Comparison of ENCODE assay signal across 7 cellular contexts in the genomic region with DNA sequence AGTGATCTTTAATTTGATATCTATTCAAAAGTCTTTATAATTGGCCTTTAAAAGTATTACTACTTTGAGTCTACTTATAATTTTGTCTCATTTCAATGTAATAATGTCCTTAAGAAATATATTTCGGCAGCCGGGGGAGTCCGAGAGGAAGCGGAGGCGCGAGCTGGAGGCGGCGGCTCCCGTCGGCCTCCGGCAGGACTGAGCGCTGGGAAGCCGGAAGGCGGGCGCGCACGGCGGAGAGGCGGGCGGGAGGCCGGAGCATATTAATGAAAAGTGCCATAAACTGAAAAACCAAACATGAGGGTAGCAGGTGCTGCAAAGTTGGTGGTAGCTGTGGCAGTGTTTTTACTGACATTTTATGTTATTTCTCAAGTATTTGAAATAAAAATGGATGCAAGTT.
DNase-seq lines count a peak whose midpoint lies in the region; ATAC-seq, FAIRE-seq and TF ChIP-seq lines count a peak whose summit lies in the region.
"Not testable (repeated sequence)": the region's sequence is repeated elsewhere in the genome, so short reads cannot be mapped to it uniquely, and the experiment has no call there.

No MANE protein-coding gene starts in this region.

- in situ Hi-C loops in ACHN (cut with HindIII; ENCODE audit: low pct_ligation_motif_present, low pct_unique_long_range_greater_than_20kb, low sequenced_read_pairs); GM12878 (cut with MboI): not testable (repeated sequence)

- FAIRE-seq in GM18507 (lab: Jason Lieb, UNC) (peak; percentile 83), GM12878 (lab: Jason Lieb, UNC) (peak; percentile 76)

- not testable (repeated sequence) for H3F3A ChIP-seq in OCI-LY1 (ENCODE audit: insufficient read depth, low read length)

- not testable (repeated sequence) for BruUV-seq in GM12878 (replicated peaks; lab: Mats Ljungman, UMichigan)

- H3K27ac ChIP-seq in OCI-LY1 (ENCODE audit: low read depth, low read length, poor library complexity, severe bottlenecking); GM12878 (ENCODE audit: control insufficient read depth, insufficient read depth): not testable (repeated sequence)

- RAD21 ChIA-PET in GM12878 (lab: Charles Lee; ENCODE audit: unreplicated experiment), result not testable (repeated sequence)

- peak; percentile 0 for DNase-seq in ACHN
- peak; percentile 1 for DNase-seq in ELR (ENCODE audit: low read depth)
- not testable (repeated sequence) for DNase-seq in GM18507 (ENCODE audit: extremely low spot score, insufficient read length, low read depth); GM12878 (ENCODE audit: low read depth, low spot score)
- DNase-seq in left kidney (ENCODE audit: low read depth, low spot score), result peak; percentile 0

- ATAC-seq in HG03045 (IDR thresholded peaks at IDR 0.05; ENCODE audit: unreplicated experiment) (peak; percentile 50), GM12878 (0 out of 3 replicates have a peak, but pooled peaks have one; percentile 38)

- H2AFZ ChIP-seq in OCI-LY1 (ENCODE audit: low read length); GM12878 (ENCODE audit: control insufficient read depth, low read depth, low read length): not testable (repeated sequence)

- H3K9ac ChIP-seq in OCI-LY1 (ENCODE audit: low read length); GM12878 (ENCODE audit: control insufficient read depth, insufficient read depth, low read length): not testable (repeated sequence)

- not testable (repeated sequence) for H3K79me2 ChIP-seq in OCI-LY1 (ENCODE audit: insufficient read depth, low read length); GM12878 (ENCODE audit: control insufficient read depth, insufficient read depth, low read length)

- H3K9me3 ChIP-seq in OCI-LY1 (ENCODE audit: low read length); GM12878 (replicated peaks; ENCODE audit: control insufficient read depth, insufficient read depth, low read length): not testable (repeated sequence)

- not testable (repeated sequence) for TF ChIP-seq RAD21 in GM12878 (IDR thresholded peaks at IDR 0.05; ENCODE audit: insufficient read depth, low read depth, low read length)

- H3K27me3 ChIP-seq in OCI-LY1 (ENCODE audit: insufficient read depth, low read length); GM12878 (replicated peaks in 1 of 2; ENCODE audit: control insufficient read depth in 2 of 2, insufficient read depth in 2 of 2, low read length in 1 of 2): not testable (repeated sequence)

- TF ChIP-seq POLR2A in GM12878 (IDR thresholded peaks at IDR 0.05; ENCODE audit: low read depth, low read length), result not testable (repeated sequence)

- H3K36me3 ChIP-seq in OCI-LY1 (ENCODE audit: insufficient read depth, low read length); GM12878 (ENCODE audit: control insufficient read depth in 2 of 2, insufficient read depth in 2 of 2, low read length in 1 of 2): not testable (repeated sequence)

- SMC1A ChIA-PET in GM12878 (lab: Charles Lee; ENCODE audit: uncharacterized antibody, unreplicated experiment), result not testable (repeated sequence)

- intact Hi-C loops in GM12878 (cut with micrococcal nuclease; ENCODE audit: unreplicated experiment), result not testable (repeated sequence)

- WGBS in GM12878 (ENCODE audit: insufficient coverage, insufficient replicate concordance, low lambda C conversion rate, missing lambda C conversion rate), result 91% methylated on average over 21 of the region's 21 CpGs

- not testable (repeated sequence) for H3K4me2 ChIP-seq in OCI-LY1 (ENCODE audit: low read length); GM12878 (ENCODE audit: control insufficient read depth, insufficient read depth)

- POLR2A ChIA-PET in GM12878 (lab: Charles Lee), result not testable (repeated sequence)

- not testable (repeated sequence) for H3K9me2 ChIP-seq in OCI-LY1 (ENCODE audit: low read depth, low read length)

- H4K20me1 ChIP-seq in OCI-LY1 (ENCODE audit: insufficient read depth, low read length); GM12878 (ENCODE audit: control insufficient read depth, insufficient read depth): not testable (repeated sequence)

- not testable (repeated sequence) for H3K4me1 ChIP-seq in OCI-LY1 (ENCODE audit: insufficient read depth, low read length, severe bottlenecking); GM12878 (ENCODE audit: control insufficient read depth, insufficient read depth, low read length)

- not testable (repeated sequence) for TF ChIP-seq CTCF in OCI-LY1 (IDR thresholded peaks at IDR 0.05; ENCODE audit: low read length); GM12878 (IDR thresholded peaks at IDR 0.05 in 2 of 3, conservative IDR thresholded peaks at IDR 0.05 in 1 of 3; ENCODE audit: control insufficient read depth in 2 of 3, extremely low read depth in 1 of 3, insufficient read depth in 1 of 3, low read depth in 3 of 3, low read length in 3 of 3)

- CTCF ChIA-PET in GM12878 (lab: Yijun Ruan, JAX), result not testable (repeated sequence)

- not testable (repeated sequence) for TF ChIP-seq EP300 in GM12878 (IDR thresholded peaks at IDR 0.05; ENCODE audit: borderline replicate concordance in 1 of 2, control insufficient read depth in 1 of 2, low read depth in 2 of 2, low read length in 2 of 2)

- H3K4me3 ChIP-seq in OCI-LY1 (ENCODE audit: low read depth, low read length, poor library complexity, severe bottlenecking), result peak overlapping the region; percentile 36
- H3K4me3 ChIP-seq in GM12878, result not testable (repeated sequence)
